Comparison of ENCODE assay signal across 8 cellular contexts in the genomic region with DNA sequence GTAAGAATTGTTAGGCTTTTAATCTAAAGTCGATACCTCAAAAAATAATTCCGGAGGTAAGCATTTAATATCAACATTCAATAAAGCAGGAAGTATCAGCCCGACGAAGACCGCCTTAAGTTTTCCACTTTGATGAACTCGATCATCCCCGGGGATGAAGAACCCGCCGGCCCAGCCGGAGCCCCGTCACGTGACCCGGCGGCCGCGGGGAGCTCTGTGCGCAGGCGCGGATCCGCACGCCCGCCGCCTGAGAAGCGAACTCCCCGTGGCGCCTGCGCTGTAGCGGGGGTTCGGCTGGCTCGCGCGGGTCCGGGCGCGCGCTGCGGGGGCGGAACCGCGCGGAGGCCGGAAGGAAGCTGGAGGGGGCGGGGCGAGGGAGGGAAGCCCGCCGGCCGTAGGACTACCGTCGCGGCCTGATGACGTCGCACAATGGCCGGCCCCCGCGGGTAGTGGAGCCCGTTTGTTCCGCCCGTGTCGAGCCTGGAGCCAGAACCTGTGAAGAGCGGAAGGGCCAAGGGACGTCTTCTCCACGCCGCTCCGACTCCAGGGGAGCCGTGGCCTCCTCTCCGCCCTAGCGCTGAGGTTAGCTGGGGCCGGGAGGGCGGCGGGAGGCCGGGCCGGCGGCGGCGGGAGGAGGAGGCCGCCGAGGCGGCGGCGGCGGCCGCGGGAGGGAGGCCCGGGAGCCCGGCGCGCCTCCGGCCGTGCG. TPM values are rescaled to one million over a fixed set of nuclear protein-coding genes. Genes with fewer than 3 reads are reported as not detected.
A peak's percentile ranks its signal among the peaks of the same experiment; 100 is the strongest.
DNase-seq lines count a peak whose midpoint lies in the region; ATAC-seq, FAIRE-seq and TF ChIP-seq lines count a peak whose summit lies in the region.

Gene ZC3H18 (plus strand): TSS at position 419 of the 706 bp plus-strand sequence. CDS start 6,721 bp downstream, outside the sequence.

- peak within 1 kb of the TSS; percentile 92 for H3K4me3 Mint-ChIP-seq in astrocyte (ENCODE audit: unreplicated experiment)

- H3K4me1 ChIP-seq in astrocyte (ENCODE audit: insufficient read depth, low read length) (peaks cover 20% of the 10 kb centered on the region), rectal smooth muscle tissue (ENCODE audit: control insufficient read depth, insufficient read depth, low read length) (peaks cover 10% of the 10 kb centered on the region), aorta (ENCODE audit: control insufficient read depth in 1 of 2, insufficient read depth in 2 of 2, low read length in 2 of 2) (peaks cover 0 to 3% of the 10 kb centered on the region in 2 donors)

- peaks cover 38% of the 10 kb centered on the region for H4K20me1 ChIP-seq in astrocyte (ENCODE audit: insufficient read depth, low read length)

- TF ChIP-seq CTCF in astrocyte (IDR thresholded peaks at IDR 0.05; ENCODE audit: insufficient read depth, low read depth, low read length), result no peak

- no peak for FAIRE-seq in astrocyte (lab: Jason Lieb, UNC)

- DNase-seq in NCI-H2029 treated with DMSO at 0.1 percent for 48 hours (lab: John Stamatoyannopoulos, UW), result peak; percentile 32
- DNase-seq in T-helper 22 cell (ENCODE audit: low read depth), result peak; percentile 96
- peak; percentile 81 for DNase-seq in astrocyte (ENCODE audit: low read depth)
- peak; percentile 100 for DNase-seq in hepatic stellate cell (ENCODE audit: low spot score)
- peak; percentile 98 to 99 for DNase-seq in aorta

- H3K27ac ChIP-seq in astrocyte (ENCODE audit: low read depth, low read length), result peak within 1 kb of the TSS; percentile 84
- peak within 1 kb of the TSS; percentile 87 for H3K27ac ChIP-seq in rectal smooth muscle tissue (ENCODE audit: low read depth, low read length)
- H3K27ac ChIP-seq in aorta (ENCODE audit: low read depth in 1 of 2, low read length in 2 of 2), result peak within 1 kb of the TSS in 1 of 2 donors; percentile 58

- intact Hi-C loops in aorta (cut with DNase I), result loop anchor here (2.0 to 5.0 kb wide), 3 partner anchors 137 to 803 kb away; partner anchors contain the start of genes CTU2 (in 2 of the 2), RNF166 (in 2 of the 2) and KLHDC4 (in 1 of the 2)

- H3K27me3 ChIP-seq in astrocyte (ENCODE audit: insufficient read depth, low read length), result no peaks in the 10 kb centered on the region
- no peaks in the 10 kb centered on the region for H3K27me3 ChIP-seq in rectal smooth muscle tissue (ENCODE audit: control insufficient read depth, insufficient read depth, low read length)
- no peaks in the 10 kb centered on the region for H3K27me3 ChIP-seq in aorta (ENCODE audit: control insufficient read depth in 1 of 2, insufficient read depth in 2 of 2, low read length in 1 of 2)

- H3K9me3 Mint-ChIP-seq in astrocyte (ENCODE audit: unreplicated experiment), result no peaks in the 10 kb centered on the region

- H3K9me3 ChIP-seq in astrocyte (ENCODE audit: insufficient read depth, low read depth, low read length) (no peaks in the 10 kb centered on the region), aorta (ENCODE audit: control insufficient read depth, low read length) (no peaks in the 10 kb centered on the region)

- H3K36me3 ChIP-seq in astrocyte (ENCODE audit: insufficient read depth, low read length), result peaks cover 5% of the 10 kb centered on the region
- no peaks in the 10 kb centered on the region for H3K36me3 ChIP-seq in rectal smooth muscle tissue (ENCODE audit: control insufficient read depth, insufficient read depth, low read length)
- no peaks in the 10 kb centered on the region for H3K36me3 ChIP-seq in aorta (ENCODE audit: control insufficient read depth in 1 of 2, insufficient read depth in 2 of 2, low read length in 1 of 2)

- H3K9ac ChIP-seq in astrocyte (ENCODE audit: low read length), result peak within 1 kb of the TSS; percentile 86
- H3K9ac ChIP-seq in rectal smooth muscle tissue (ENCODE audit: low read length), result peak within 1 kb of the TSS; percentile 63

- H3K4me3 ChIP-seq in astrocyte (ENCODE audit: insufficient read depth, low read depth, low read length) (peak within 1 kb of the TSS; percentile 80), rectal smooth muscle tissue (ENCODE audit: low read length) (peak within 1 kb of the TSS; percentile 82), aorta (ENCODE audit: low read length in 2 of 2) (peak within 1 kb of the TSS; percentile 80)

- peak within 1 kb of the TSS; percentile 81 for H3K27ac Mint-ChIP-seq in astrocyte (ENCODE audit: unreplicated experiment)

- peaks cover 51% of the 10 kb centered on the region for H3K79me2 ChIP-seq in astrocyte (ENCODE audit: insufficient read depth, low read length)

- H3K27me3 Mint-ChIP-seq in astrocyte (ENCODE audit: low read depth, unreplicated experiment), result no peaks in the 10 kb centered on the region

- H3K36me3 Mint-ChIP-seq in astrocyte (ENCODE audit: low read depth, unreplicated experiment), result no peaks in the 10 kb centered on the region

- 0% methylated on average over 65 to 90 of the region's 90 CpGs for WGBS in aorta, 2 donors

- peak; percentile 69 for ATAC-seq in GM18502 (IDR thresholded peaks at IDR 0.05; ENCODE audit: poor library complexity, unreplicated experiment)
- ATAC-seq in HG02973 (IDR thresholded peaks at IDR 0.05; ENCODE audit: unreplicated experiment), result peak; percentile 60
- ATAC-seq in aorta (ENCODE audit: low FRiP score), result peak; percentile 99

- H3K4me2 ChIP-seq in astrocyte (ENCODE audit: low read length), result peak within 1 kb of the TSS; percentile 93

- peaks cover 14% of the 10 kb centered on the region for H3K4me1 Mint-ChIP-seq in astrocyte (ENCODE audit: low read depth, unreplicated experiment)

- H2AFZ ChIP-seq in astrocyte (ENCODE audit: low read depth, low read length), result peak within 1 kb of the TSS; percentile 94

RNA-seq across cellular contexts. Expression of gene ZC3H18, which starts in this region (rescaled TPM):
- total RNA-seq in astrocyte (31.6 and 32.8 TPM in 2 replicates), aorta (10 to 100 TPM; 37.7 to 38.5 TPM)
- polyA plus RNA-seq in aorta, result 10 to 100 TPM; 12.4 to 19.3 TPM

Comparison
In these comparisons a context has a peak if more than half of its experiments do, and no peak if none do; other contexts are left out.
1. DNase-seq: peak in every context shown above with its lines; median percentile 100 in hepatic stellate cell; 98 in aorta; 96 in T-helper 22 cell; 81 in astrocyte; 32 in NCI-H2029 treated with DMSO at 0.1 percent for 48 hours.